17 cellular contexts compared by ENCODE assay signal in genomic region chr3:6644070-6644929, GRCh38.
DNase-seq lines count a peak whose midpoint lies in the region; ATAC-seq, FAIRE-seq and TF ChIP-seq lines count a peak whose summit lies in the region.
"Had no signal": no experiment of that assay in that cellular context is flagged by ENCODE, and none has a peak within 500 bp of the region (broad histone marks: within the 10 kb centered on the region; RNA-seq: fewer than 3 reads in every experiment).

No MANE protein-coding gene starts in this region.

- H3K27me3 Mint-ChIP-seq in activated T-helper 1 cell treated with anti-CD3 and anti-CD28 coated beads, Interleukin-12 subunit alpha, Interleukin-12 subunit beta, Interleukin-2, Interleukin-4 antibody, amounts not matched to agents 30 ng/mL and 10 ng/mL and 1 ng/mL, durations not matched to agents 14 hours and 24 hours and 36 hours (ENCODE audit: insufficient read depth), result no peaks in the 10 kb centered on the region
- no peaks in the 10 kb centered on the region for H3K27me3 Mint-ChIP-seq in naive thymus-derived CD8-positive, alpha-beta T cell
- H3K27me3 Mint-ChIP-seq: activated B cell treated with CpG ODN at 0.5 μM for 24 hours, B cell had no signal

- TF ChIP-seq POLR2A in GM12891 (IDR thresholded peaks at IDR 0.05; ENCODE audit: low read depth, low read length) (no peak), thyroid gland (IDR thresholded peaks at IDR 0.05) (no peak)

- no peak overlapping the region for H3K27ac ChIP-seq in thyroid gland
- H3K27ac ChIP-seq: neural progenitor cell had no signal

- no peaks in the 10 kb centered on the region for H3K36me3 ChIP-seq in thyroid gland
- H3K36me3 ChIP-seq: neural progenitor cell had no signal

- H3K9me3 ChIP-seq in thyroid gland, result no peaks in the 10 kb centered on the region

- 91 to 94% methylated on average over 5 of the region's 5 CpGs for WGBS in thyroid gland, 2 donors

- intact Hi-C loops in activated T-helper 1 cell treated with anti-CD3 and anti-CD28 coated beads, Interleukin-12 subunit alpha, Interleukin-12 subunit beta, Interleukin-2, Interleukin-4 antibody, amounts not matched to agents 30 ng/mL and 10 ng/mL and 1 ng/mL, durations not matched to agents 14 hours and 24 hours and 36 hours (cut with micrococcal nuclease), result no loop called here
- intact Hi-C loops in thyroid gland (cut with DNase I), result no loop called here

- no peaks in the 10 kb centered on the region for H3K27me3 ChIP-seq in thyroid gland
- H3K27me3 ChIP-seq: neural progenitor cell had no signal

- DNase-seq in GM12891 (ENCODE audit: insufficient read length, low spot score), result no peak
- peak; percentile 48 for DNase-seq in RPMI8226
- DNase-seq in activated T-helper 1 cell treated with anti-CD3 and anti-CD28 coated beads, Interleukin-12 subunit alpha, Interleukin-12 subunit beta, Interleukin-2, Interleukin-4 antibody, amounts not matched to agents 30 ng/mL and 10 ng/mL and 1 ng/mL, durations not matched to agents 14 hours and 24 hours and 36 hours (ENCODE audit: low spot score), result no peak
- no peak for DNase-seq in thyroid gland
- no peak for DNase-seq in HT-29 (ENCODE audit: low spot score)
- no peak for DNase-seq in naive thymus-derived CD8-positive, alpha-beta T cell
- DNase-seq: activated B cell treated with CpG ODN at 0.5 μM for 24 hours; NCI-H1417 treated with DMSO at 0.1 percent for 48 hours; stimulated activated naive CD8-positive, alpha-beta T cell treated with anti-CD3 and anti-CD28 coated beads, Interleukin-15, Interleukin-2, amounts not matched to agents 100 U/mL and 50 U/mL, for 24 hours had no signal

- H3K36me3 Mint-ChIP-seq in activated T-helper 1 cell treated with anti-CD3 and anti-CD28 coated beads, Interleukin-12 subunit alpha, Interleukin-12 subunit beta, Interleukin-2, Interleukin-4 antibody, amounts not matched to agents 30 ng/mL and 10 ng/mL and 1 ng/mL, durations not matched to agents 14 hours and 24 hours and 36 hours (ENCODE audit: low read depth), result no peaks in the 10 kb centered on the region
- H3K36me3 Mint-ChIP-seq in naive thymus-derived CD8-positive, alpha-beta T cell, result no peaks in the 10 kb centered on the region
- H3K36me3 Mint-ChIP-seq: neural progenitor cell had no signal

- no peaks in the 10 kb centered on the region for H3K4me1 Mint-ChIP-seq in activated T-helper 1 cell treated with anti-CD3 and anti-CD28 coated beads, Interleukin-12 subunit alpha, Interleukin-12 subunit beta, Interleukin-2, Interleukin-4 antibody, amounts not matched to agents 30 ng/mL and 10 ng/mL and 1 ng/mL, durations not matched to agents 14 hours and 24 hours and 36 hours (ENCODE audit: low read depth)
- no peaks in the 10 kb centered on the region for H3K4me1 Mint-ChIP-seq in naive thymus-derived CD8-positive, alpha-beta T cell
- H3K4me1 Mint-ChIP-seq: activated B cell treated with CpG ODN at 0.5 μM for 24 hours, B cell had no signal

- H3K4me1 ChIP-seq in thyroid gland, result no peaks in the 10 kb centered on the region

- peaks cover 7% of the 10 kb centered on the region for H3K9me3 Mint-ChIP-seq in activated T-helper 1 cell treated with anti-CD3 and anti-CD28 coated beads, Interleukin-12 subunit alpha, Interleukin-12 subunit beta, Interleukin-2, Interleukin-4 antibody, amounts not matched to agents 30 ng/mL and 10 ng/mL and 1 ng/mL, durations not matched to agents 14 hours and 24 hours and 36 hours
- peaks cover 0 to 24% (median 4%) of the 10 kb centered on the region in 9 donors for H3K9me3 Mint-ChIP-seq in naive thymus-derived CD8-positive, alpha-beta T cell
- H3K9me3 Mint-ChIP-seq: neural progenitor cell had no signal

- POLR2A ChIA-PET in naive thymus-derived CD8-positive, alpha-beta T cell (lab: Charles Lee), result no interaction called here

- no peak for FAIRE-seq in GM12891 (lab: Jason Lieb, UNC)
- FAIRE-seq: HepG2 had no signal

- H3K27ac Mint-ChIP-seq in activated T-helper 1 cell treated with anti-CD3 and anti-CD28 coated beads, Interleukin-12 subunit alpha, Interleukin-12 subunit beta, Interleukin-2, Interleukin-4 antibody, amounts not matched to agents 30 ng/mL and 10 ng/mL and 1 ng/mL, durations not matched to agents 14 hours and 24 hours and 36 hours, result no peak overlapping the region
- no peak overlapping the region for H3K27ac Mint-ChIP-seq in naive thymus-derived CD8-positive, alpha-beta T cell
- H3K27ac Mint-ChIP-seq: activated B cell treated with CpG ODN at 0.5 μM for 24 hours, B cell, neural progenitor cell had no signal

- TF ChIP-seq CTCF in thyroid gland (IDR thresholded peaks at IDR 0.05), result no peak

- ATAC-seq in GM19463 (IDR thresholded peaks at IDR 0.05; ENCODE audit: unreplicated experiment), result peak; percentile 59
- ATAC-seq in HG03442 (IDR thresholded peaks at IDR 0.05; ENCODE audit: unreplicated experiment), result peak; percentile 71
- ATAC-seq in naive thymus-derived CD8-positive, alpha-beta T cell, result no peak
- ATAC-seq: HepG2; sciatic nerve; SK-N-SH treated with all-trans-retinoic acid at 6 μM for 48 hours; stimulated activated naive CD8-positive, alpha-beta T cell treated with anti-CD3 and anti-CD28 coated beads, Interleukin-15, Interleukin-2, amounts not matched to agents 100 U/mL and 50 U/mL, for 24 hours had no signal

- no peak overlapping the region for H3K4me3 ChIP-seq in thyroid gland (replicated peaks in 1 of 3)
- H3K4me3 ChIP-seq: lung, neural progenitor cell had no signal

- H3K4me3 Mint-ChIP-seq in activated T-helper 1 cell treated with anti-CD3 and anti-CD28 coated beads, Interleukin-12 subunit alpha, Interleukin-12 subunit beta, Interleukin-2, Interleukin-4 antibody, amounts not matched to agents 30 ng/mL and 10 ng/mL and 1 ng/mL, durations not matched to agents 14 hours and 24 hours and 36 hours, result no peak overlapping the region
- no peak overlapping the region for H3K4me3 Mint-ChIP-seq in naive thymus-derived CD8-positive, alpha-beta T cell
- H3K4me3 Mint-ChIP-seq: activated B cell treated with CpG ODN at 0.5 μM for 24 hours, B cell, neural progenitor cell had no signal

TF ChIP-seq in GM12891, 5 proteins besides CTCF, POLR2A, EP300 and RAD21:
- 0 out of 2 replicates have a peak, but pooled peaks have one; percentile 20 for TF ChIP-seq SPI1 (IDR thresholded peaks at IDR 0.05; ENCODE audit: low read depth, low read length)
- TF ChIP-seq POU2F2 (IDR thresholded peaks at IDR 0.05; ENCODE audit: low read depth, low read length), result no peak
- TF ChIP-seq PAX5 (IDR thresholded peaks at IDR 0.05; ENCODE audit: insufficient read depth, low read length, severe bottlenecking), result no peak
- TF ChIP-seq POLR2AphosphoS5 (IDR thresholded peaks at IDR 0.05; ENCODE audit: low read depth, low read length), result no peak

Comparison
In these comparisons a context has a peak if more than half of its experiments do, and no peak if none do; other contexts are left out.
1. ATAC-seq: peak in GM19463 (single experiment) and HG03442 (single experiment); none in naive thymus-derived CD8-positive, alpha-beta T cell (0 of 2).